ENCODE assay signal across 16 cellular contexts in genomic region chr4:38330321-38330720, GRCh38.
DNase-seq lines count a peak whose midpoint lies in the region; ATAC-seq and TF ChIP-seq lines count a peak whose summit lies in the region.
"Had no signal": no experiment of that assay in that cellular context is flagged by ENCODE, and none has a peak within 500 bp of the region (broad histone marks: within the 10 kb centered on the region; RNA-seq: fewer than 3 reads in every experiment).

No MANE protein-coding gene starts in this region.

- no peak for ATAC-seq in T-cell (replicated peaks in 1 of 4)
- no peak for ATAC-seq in naive thymus-derived CD8-positive, alpha-beta T cell
- ATAC-seq in GM18909 (IDR thresholded peaks at IDR 0.05; ENCODE audit: poor library complexity, unreplicated experiment): no peak
- ATAC-seq: A549 had no signal

- BruUV-seq in Calu3 (replicated peaks; lab: Mats Ljungman, UMichigan): no TSS peak

- no peak overlapping the region for H3K4me3 Mint-ChIP-seq in activated CD4-positive, alpha-beta T cell treated with anti-CD3 and anti-CD28 coated beads, Interleukin-2, amount 10 ng/mL, durations not matched to agents 7 days and 5 days
- H3K4me3 Mint-ChIP-seq in T-cell: peak overlapping the region in 1 of 3 donors; percentile 78
- peak overlapping the region in 8 of 10 donors; percentile 2 to 67 (median 46) for H3K4me3 Mint-ChIP-seq in naive thymus-derived CD8-positive, alpha-beta T cell
- no peak overlapping the region for H3K4me3 Mint-ChIP-seq in Calu3 (ENCODE audit: low read depth, unreplicated experiment)
- H3K4me3 Mint-ChIP-seq: IgD-negative memory B cell had no signal

- H3K4me1 Mint-ChIP-seq in activated CD4-positive, alpha-beta T cell treated with anti-CD3 and anti-CD28 coated beads, Interleukin-2, amount 10 ng/mL, durations not matched to agents 7 days and 5 days: peaks cover 71% of the 10 kb centered on the region
- H3K4me1 Mint-ChIP-seq in T-cell (peaks cover 74 to 84% (median 75%) of the 10 kb centered on the region in 3 donors), Calu3 (ENCODE audit: low read depth, unreplicated experiment) (peaks cover 31% of the 10 kb centered on the region)
- H3K4me1 Mint-ChIP-seq in naive thymus-derived CD8-positive, alpha-beta T cell: peaks cover 46 to 83% (median 75%) of the 10 kb centered on the region in 4 donors

- POLR2A ChIA-PET in activated CD4-positive, alpha-beta T cell treated with anti-CD3 and anti-CD28 coated beads, Interleukin-2, amount 10 ng/mL, durations not matched to agents 7 days and 5 days (lab: Charles Lee): interaction anchor here (0.6 kb wide), 1 partner anchor 12 kb away, joined by 3 read pairs; no protein-coding TSS in a partner anchor
- POLR2A ChIA-PET in T-cell (lab: Charles Lee): interaction anchor here (0.5 to 0.7 kb wide), 4 partner anchors 11 to 1090 kb away, joined by 3 to 7 read pairs (median 3); no protein-coding TSS in a partner anchor
- POLR2A ChIA-PET in naive thymus-derived CD8-positive, alpha-beta T cell (lab: Charles Lee): interaction anchor here (0.5 to 2.5 kb wide), 8 partner anchors 11 to 336 kb away, joined by 3 to 10 read pairs (median 5); no protein-coding TSS in a partner anchor

- peaks cover 4% of the 10 kb centered on the region for H3K27me3 Mint-ChIP-seq in activated CD4-positive, alpha-beta T cell treated with anti-CD3 and anti-CD28 coated beads, Interleukin-2, amount 10 ng/mL, durations not matched to agents 7 days and 5 days
- H3K27me3 Mint-ChIP-seq in T-cell (no peaks in the 10 kb centered on the region), Calu3 (ENCODE audit: unreplicated experiment) (no peaks in the 10 kb centered on the region)
- H3K27me3 Mint-ChIP-seq in naive thymus-derived CD8-positive, alpha-beta T cell: no peaks in the 10 kb centered on the region

- intact Hi-C loops in Calu3 (cut with micrococcal nuclease; ENCODE audit: unreplicated experiment): loop anchor here (5.0 kb wide), 1 partner anchor 282 kb away; no protein-coding TSS in a partner anchor

- no peak for DNase-seq in activated CD4-positive, alpha-beta T cell treated with anti-CD3 and anti-CD28 coated beads, Interleukin-2, amount 10 ng/mL, durations not matched to agents 7 days and 5 days
- no peak for DNase-seq in activated CD4-positive, alpha-beta T cell treated with anti-CD3 and anti-CD28 coated beads for 48 hours
- DNase-seq in GDM1 (lab: John Stamatoyannopoulos, UW) (peak; percentile 22), T-cell (no peak), Calu3 (no peak)
- DNase-seq in naive thymus-derived CD8-positive, alpha-beta T cell: no peak
- DNase-seq: C1 segment of cervical spinal cord, DMS53, GOT3, NCI-H1436 treated with DMSO at 0.1 percent for 48 hours, NCI-H510A treated with DMSO at 0.1 percent for 48 hours, NCI-H82, SHP77 had no signal

- peaks cover 13% of the 10 kb centered on the region for H3K9me3 Mint-ChIP-seq in activated CD4-positive, alpha-beta T cell treated with anti-CD3 and anti-CD28 coated beads, Interleukin-2, amount 10 ng/mL, durations not matched to agents 7 days and 5 days
- H3K9me3 Mint-ChIP-seq in T-cell: peaks cover 0 to 6% (median 3%) of the 10 kb centered on the region in 3 donors
- H3K9me3 Mint-ChIP-seq in naive thymus-derived CD8-positive, alpha-beta T cell: no peaks in the 10 kb centered on the region
- H3K9me3 Mint-ChIP-seq in Calu3 (ENCODE audit: low read depth, unreplicated experiment): no peaks in the 10 kb centered on the region

- peak overlapping the region; percentile 54 for H3K27ac Mint-ChIP-seq in activated CD4-positive, alpha-beta T cell treated with anti-CD3 and anti-CD28 coated beads, Interleukin-2, amount 10 ng/mL, durations not matched to agents 7 days and 5 days
- H3K27ac Mint-ChIP-seq in T-cell (peak overlapping the region; percentile 76 to 82), Calu3 (ENCODE audit: unreplicated experiment) (no peak overlapping the region)
- peak overlapping the region in 9 of 10 donors; percentile 70 to 95 (median 89) for H3K27ac Mint-ChIP-seq in naive thymus-derived CD8-positive, alpha-beta T cell

- TF ChIP-seq CTCF in Calu3 (IDR thresholded peaks at IDR 0.05; ENCODE audit: unreplicated experiment): no peak

- CTCF ChIA-PET in activated CD4-positive, alpha-beta T cell treated with anti-CD3 and anti-CD28 coated beads, Interleukin-2, amount 10 ng/mL, durations not matched to agents 7 days and 5 days (lab: Charles Lee): interaction anchor here (1.0 to 1.9 kb wide), 5 partner anchors 8 to 273 kb away, joined by 3 to 5 read pairs (median 3); no protein-coding TSS in a partner anchor
- CTCF ChIA-PET in T-cell (lab: Charles Lee) (interaction anchor here in 1 of 2 donors (0.5 to 1.0 kb wide), 3 partner anchors 9 to 1197 kb away, joined by 3 to 7 read pairs (median 4); partner anchors contain the start of gene UGDH), Calu3 (lab: Charles Lee) (interaction anchor here (0.9 to 1.0 kb wide), 2 partner anchors 10 to 32 kb away, joined by 3 read pairs; no protein-coding TSS in a partner anchor)

- peaks cover 11% of the 10 kb centered on the region for H3K36me3 Mint-ChIP-seq in activated CD4-positive, alpha-beta T cell treated with anti-CD3 and anti-CD28 coated beads, Interleukin-2, amount 10 ng/mL, durations not matched to agents 7 days and 5 days (ENCODE audit: low read depth)
- H3K36me3 Mint-ChIP-seq in T-cell (no peaks in the 10 kb centered on the region), Calu3 (ENCODE audit: insufficient read depth, unreplicated experiment) (no peaks in the 10 kb centered on the region)
- no peaks in the 10 kb centered on the region for H3K36me3 Mint-ChIP-seq in naive thymus-derived CD8-positive, alpha-beta T cell

Comparison
In these comparisons a context has a peak if more than half of its experiments do, and no peak if none do; other contexts are left out.
1. H3K4me3 Mint-ChIP-seq: peak in naive thymus-derived CD8-positive, alpha-beta T cell (8 of 10); none in activated CD4-positive, alpha-beta T cell treated with anti-CD3 and anti-CD28 coated beads, Interleukin-2, amount 10 ng/mL, durations not matched to agents 7 days and 5 days (single experiment) and Calu3 (single experiment).